In genomic region chr1:23394664-23395063, GRCh38 we compare ENCODE assay signal across 10 cellular contexts. TPM values are rescaled to one million over a fixed set of nuclear protein-coding genes. Genes with fewer than 3 reads are reported as not detected.
A peak's percentile ranks its signal among the peaks of the same experiment; 100 is the strongest.
DNase-seq lines count a peak whose midpoint lies in the region; ATAC-seq and TF ChIP-seq lines count a peak whose summit lies in the region.
"Had no signal": no experiment of that assay in that cellular context is flagged by ENCODE, and none has a peak within 500 bp of the region (broad histone marks: within the 10 kb centered on the region; RNA-seq: fewer than 3 reads in every experiment).

No MANE protein-coding gene starts in this region.

- H3K4me2 ChIP-seq in BLaER1 treated with 17β-estradiol and CSF1 and Interleukin-3, amounts not matched to agents 10 nM and 100 nM = peak overlapping the region in 8 of 11 experiments; percentile 15 to 69 (median 54); a peak in 14 of 22 replicates

- intact Hi-C loops in posterior cingulate gyrus (cut with DNase I) = no loop called here

- H4K20me1 ChIP-seq in BLaER1 treated with 17β-estradiol and CSF1 and Interleukin-3, amounts not matched to agents 10 nM and 100 nM = no peaks in the 10 kb centered on the region

- in situ Hi-C loops in KBM-7 (cut with MboI; ENCODE audit: low pct_unique_long_range_greater_than_20kb, low sequenced_read_pairs) = no loop called here

- H3K9me3 ChIP-seq in BLaER1 treated with 17β-estradiol and CSF1 and Interleukin-3, amounts not matched to agents 10 nM and 100 nM (replicated peaks in 1 of 11) = no peaks in the 10 kb centered on the region; a peak in 1 of 22 replicates
- H3K9me3 ChIP-seq in right atrium auricular region = no peaks in the 10 kb centered on the region

- H3K4me3 ChIP-seq in BLaER1 treated with 17β-estradiol and CSF1 and Interleukin-3, amounts not matched to agents 10 nM and 100 nM = no peak overlapping the region
- no peak overlapping the region for H3K4me3 ChIP-seq in right atrium auricular region

- no peak for ATAC-seq in HG03354 (IDR thresholded peaks at IDR 0.05; ENCODE audit: poor library complexity, severe bottlenecking, unreplicated experiment)
- no peak for ATAC-seq in activated CD4-positive, CD25-positive, alpha-beta regulatory T cell treated with anti-CD3 and anti-CD28 coated beads, Interleukin-2, amount 50 U/mL, for 24 hours

- peaks cover 5 to 24% (median 17%) of the 10 kb centered on the region in 10 experiments; a peak in 16 of 20 replicates for H3K4me1 ChIP-seq in BLaER1 treated with 17β-estradiol and CSF1 and Interleukin-3, amounts not matched to agents 10 nM and 100 nM
- peaks cover 0 to 30% of the 10 kb centered on the region in 2 donors for H3K4me1 ChIP-seq in right atrium auricular region

- 27 to 31% (median 28%) methylated on average over 7 of the region's 7 CpGs for WGBS in adipose tissue, 3 donors

- H3K36me3 ChIP-seq in BLaER1 treated with 17β-estradiol and CSF1 and Interleukin-3, amounts not matched to agents 10 nM and 100 nM = no peaks in the 10 kb centered on the region
- no peaks in the 10 kb centered on the region for H3K36me3 ChIP-seq in right atrium auricular region

- no peaks in the 10 kb centered on the region for H3K27me3 ChIP-seq in BLaER1 treated with 17β-estradiol and CSF1 and Interleukin-3, amounts not matched to agents 10 nM and 100 nM
- no peaks in the 10 kb centered on the region for H3K27me3 ChIP-seq in right atrium auricular region

- DNase-seq in right atrium auricular region (ENCODE audit: low spot score) = peak; percentile 90
- peak in 9 of 10 donors; percentile 12 to 92 (median 62) for DNase-seq in posterior cingulate gyrus
- DNase-seq in KBM-7 = no peak
- no peak for DNase-seq in kidney glomerular epithelial cell (lab: John Stamatoyannopoulos, UW)
- DNase-seq: activated CD4-positive, alpha-beta T cell treated with anti-CD3 and anti-CD28 coated beads, Interleukin-2, amount 50 U/mL, for 4 hours had no signal

- H3K27ac ChIP-seq in BLaER1 treated with 17β-estradiol and CSF1 and Interleukin-3, amounts not matched to agents 10 nM and 100 nM = no peak overlapping the region
- peak overlapping the region; percentile 36 for H3K27ac ChIP-seq in adipose tissue (ENCODE audit: low read depth, low read length)
- peak overlapping the region; percentile 75 to 82 for H3K27ac ChIP-seq in right atrium auricular region
- H3K27ac ChIP-seq: epithelial cell of prostate had no signal

- TF ChIP-seq CTCF in right atrium auricular region (IDR thresholded peaks at IDR 0.05) = no peak

- H3K9ac ChIP-seq in BLaER1 treated with 17β-estradiol and CSF1 and Interleukin-3, amounts not matched to agents 10 nM and 100 nM = no peak overlapping the region

RNA-seq across cellular contexts. Expression of gene ZNF436, which starts 25.0 kb away (rescaled TPM):
- polyA plus RNA-seq in adipose tissue = 10 to 100 TPM in 1 of 3 donors, 1 to 10 TPM in 2; 5.6 to 14.4 (median 7.4) TPM
- 1 to 10 TPM; 7.9 to 10.0 TPM for total RNA-seq in right atrium auricular region

RNA-seq across cellular contexts. Expression of gene TCEA3, which starts 29.9 kb away (rescaled TPM):
- polyA plus RNA-seq in adipose tissue = 10 to 100 TPM; 10.9 to 77.7 (median 19.1) TPM
- 10 to 100 TPM; 24.4 to 40.1 TPM for total RNA-seq in right atrium auricular region

RNA-seq across cellular contexts. Expression of gene HNRNPR, which starts 50.6 kb away (rescaled TPM):
- 100 to 1,000 TPM in 1 of 3 donors, 10 to 100 TPM in 2; 26.2 to 101 (median 63.8) TPM for polyA plus RNA-seq in adipose tissue
- total RNA-seq in right atrium auricular region = 10 to 100 TPM; 40.5 to 51.6 TPM

Comparison
In these comparisons a context has a peak if more than half of its experiments do, and no peak if none do; other contexts are left out.
1. H3K27ac ChIP-seq: peak in adipose tissue (single experiment) and right atrium auricular region (2 of 2); none in BLaER1 treated with 17β-estradiol and CSF1 and Interleukin-3, amounts not matched to agents 10 nM and 100 nM (0 of 11).
2. DNase-seq: peak in right atrium auricular region (single experiment) and posterior cingulate gyrus (9 of 10); none in KBM-7 (single experiment) and kidney glomerular epithelial cell (single experiment).